19 cellular contexts compared by ENCODE assay signal in the genomic region with DNA sequence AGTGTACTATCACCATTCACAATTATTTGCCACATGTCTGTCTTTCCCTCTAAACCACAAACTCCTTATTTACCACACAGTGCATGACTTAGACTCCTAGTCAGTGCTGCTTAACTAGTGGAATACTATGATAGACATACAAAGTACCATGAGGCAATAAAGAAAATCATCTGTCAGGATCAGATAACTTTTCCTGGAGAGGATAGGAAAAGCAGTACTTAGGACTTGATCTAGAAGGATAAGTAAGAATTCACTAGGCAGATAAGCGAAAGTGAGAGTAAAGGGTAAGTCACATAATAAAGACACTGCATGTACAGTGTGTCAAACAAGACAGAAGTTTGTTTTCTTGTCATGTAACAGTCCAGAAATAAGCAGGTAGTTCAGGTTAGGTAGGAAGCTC. TPM values are rescaled to one million over a fixed set of nuclear protein-coding genes. Genes with fewer than 3 reads are reported as not detected.
DNase-seq lines count a peak whose midpoint lies in the region; ATAC-seq, FAIRE-seq and TF ChIP-seq lines count a peak whose summit lies in the region.
"Had no signal": no experiment of that assay in that cellular context is flagged by ENCODE, and none has a peak within 500 bp of the region (broad histone marks: within the 10 kb centered on the region; RNA-seq: fewer than 3 reads in every experiment).

No MANE protein-coding gene starts in this region.

- H3K4me1 Mint-ChIP-seq in activated T-cell treated with anti-CD3 and anti-CD28 coated beads, Interleukin-2, amount 50 U/mL, for 72 hours (ENCODE audit: low read depth) = no peaks in the 10 kb centered on the region
- H3K4me1 Mint-ChIP-seq: CD8-positive, alpha-beta memory T cell had no signal

- TF ChIP-seq RAD21 in K562 (CRISPR knock-in tag; conservative IDR thresholded peaks at IDR 0.05 in 1 of 2, IDR thresholded peaks at IDR 0.05 in 1 of 2) = no peak

- no peak for TF ChIP-seq EP300 in K562 (IDR thresholded peaks at IDR 0.05; ENCODE audit: low read length)

- no peak for ATAC-seq in activated T-cell treated with anti-CD3 and anti-CD28 coated beads, Interleukin-2, amount 50 U/mL, for 72 hours (replicated peaks in 1 of 2)
- no peak for ATAC-seq in K562
- ATAC-seq in GM18867 (IDR thresholded peaks at IDR 0.05; ENCODE audit: unreplicated experiment) = no peak
- ATAC-seq: GM12878 had no signal

- in situ Hi-C loops in K562 (cut with MboI) = no loop called here

- no peak for TF ChIP-seq POLR2A in K562 (conservative IDR thresholded peaks at IDR 0.05)

- DNase-seq in activated T-cell treated with anti-CD3 and anti-CD28 coated beads, Interleukin-2, amount 50 U/mL, for 72 hours = no peak
- DNase-seq in activated T-cell treated with anti-CD3 and anti-CD28 coated beads, Interleukin-2, amount 50 U/mL, for 48 hours = no peak
- DNase-seq in K562 (ENCODE audit: extremely low read depth in 1 of 4, low spot score in 3 of 4) (no peak), NCI-H2107 treated with DMSO at 0.1 percent for 48 hours (lab: John Stamatoyannopoulos, UW; ENCODE audit: unreplicated experiment) (no peak)
- no peak for DNase-seq in stimulated activated CD4-positive, alpha-beta T cell treated with anti-CD3 and anti-CD28 coated beads, Interleukin-4, amount 100 ng/mL, for 24 hours
- DNase-seq: 8988T; AML-193; Caco-2; CD8-positive, alpha-beta memory T cell; HCEC 1CT had no signal

- H3K79me2 ChIP-seq in Loucy (ENCODE audit: insufficient read depth, low read length) = no peaks in the 10 kb centered on the region
- H3K79me2 ChIP-seq in K562 (ENCODE audit: control insufficient read depth, insufficient read depth, low read length) = no peaks in the 10 kb centered on the region

- no peak overlapping the region for H3K9ac ChIP-seq in Loucy (ENCODE audit: low read depth, low read length, poor library complexity, severe bottlenecking)
- no peak overlapping the region for H3K9ac ChIP-seq in K562 (ENCODE audit: insufficient read depth in 1 of 2, low read depth in 2 of 2, low read length in 2 of 2)
- H3K9ac ChIP-seq: BLaER1 had no signal

- H3K4me2 ChIP-seq in Loucy (ENCODE audit: low read depth, low read length, poor library complexity, severe bottlenecking) (no peak overlapping the region), K562 (ENCODE audit: insufficient read depth, low read length) (no peak overlapping the region)
- H3K4me2 ChIP-seq: BLaER1 had no signal

- H2AFZ ChIP-seq in Loucy (ENCODE audit: low read length) (peak overlapping the region; percentile 13; the same call in 1 of the 2 replicates), K562 (ENCODE audit: low read depth, low read length) (no peak overlapping the region; the same call in 1 of the 2 replicates)

- H3K9me3 ChIP-seq in Loucy (ENCODE audit: insufficient read depth, low read depth, low read length) (no peaks in the 10 kb centered on the region), K562 (replicated peaks; ENCODE audit: control insufficient read depth, insufficient read depth, low read depth, low read length) (0 out of 2 replicates have a peak, but pooled peaks cover 3% of the 10 kb centered on the region)
- H3K9me3 ChIP-seq: BLaER1, Caco-2 had no signal

- CTCF ChIA-PET in K562 (lab: Yijun Ruan, JAX; ENCODE audit: low intra/inter-chr PET ratio) = no interaction called here

- BruUV-seq in K562 (replicated peaks; lab: Mats Ljungman, UMichigan) = no TSS peak

- no peaks in the 10 kb centered on the region for H3K9me3 Mint-ChIP-seq in activated T-cell treated with anti-CD3 and anti-CD28 coated beads, Interleukin-2, amount 50 U/mL, for 72 hours
- H3K9me3 Mint-ChIP-seq: CD8-positive, alpha-beta memory T cell had no signal

- H3K36me3 Mint-ChIP-seq in activated T-cell treated with anti-CD3 and anti-CD28 coated beads, Interleukin-2, amount 50 U/mL, for 72 hours (ENCODE audit: insufficient read depth in 2 of 2) = no peaks in the 10 kb centered on the region
- H3K36me3 Mint-ChIP-seq: CD8-positive, alpha-beta memory T cell had no signal

- H3K4me1 ChIP-seq in Loucy (ENCODE audit: insufficient read depth, low read length, poor library complexity, severe bottlenecking) (peaks cover 7% of the 10 kb centered on the region), K562 (replicated peaks in 1 of 2; ENCODE audit: control insufficient read depth in 2 of 2, insufficient read depth in 2 of 2, low read length in 2 of 2) (peaks cover 36 to 37% of the 10 kb centered on the region in 2 experiments)
- H3K4me1 ChIP-seq: BLaER1, Caco-2 had no signal

- H3K4me3 ChIP-seq in Loucy (ENCODE audit: low read length, poor library complexity, severe bottlenecking) = no peak overlapping the region
- no peak overlapping the region for H3K4me3 ChIP-seq in K562
- H3K4me3 ChIP-seq: BLaER1, GM12878 had no signal

- FAIRE-seq in K562 (lab: Jason Lieb, UNC) = no peak
- FAIRE-seq: GM12878, HepG2, HTR-8/SVneo had no signal

- H3K27me3 ChIP-seq in Loucy (ENCODE audit: insufficient read depth, low read length, poor library complexity, severe bottlenecking) (no peaks in the 10 kb centered on the region), K562 (ENCODE audit: control insufficient read depth in 2 of 2, insufficient read depth in 2 of 2, low read length in 2 of 2) (no peaks in the 10 kb centered on the region)
- H3K27me3 ChIP-seq: BLaER1 had no signal

- H3K27me3 Mint-ChIP-seq in activated T-cell treated with anti-CD3 and anti-CD28 coated beads, Interleukin-2, amount 50 U/mL, for 72 hours (ENCODE audit: low read depth) = no peaks in the 10 kb centered on the region
- H3K27me3 Mint-ChIP-seq: CD8-positive, alpha-beta memory T cell had no signal

- H3K9me2 ChIP-seq in Loucy (replicated peaks; ENCODE audit: low read depth, low read length) = no peaks in the 10 kb centered on the region

- H3K27ac Mint-ChIP-seq in activated T-cell treated with anti-CD3 and anti-CD28 coated beads, Interleukin-2, amount 50 U/mL, for 72 hours = peak overlapping the region; percentile 5
- H3K27ac Mint-ChIP-seq: CD8-positive, alpha-beta memory T cell had no signal

- POLR2A ChIA-PET in K562 (lab: Yijun Ruan, JAX) = no interaction called here

- H3K4me3 Mint-ChIP-seq in activated T-cell treated with anti-CD3 and anti-CD28 coated beads, Interleukin-2, amount 50 U/mL, for 72 hours = no peak overlapping the region
- H3K4me3 Mint-ChIP-seq: CD8-positive, alpha-beta memory T cell had no signal

- no peaks in the 10 kb centered on the region for H4K20me1 ChIP-seq in Loucy (ENCODE audit: insufficient read depth, low read length, poor library complexity, severe bottlenecking)
- no peaks in the 10 kb centered on the region for H4K20me1 ChIP-seq in K562 (replicated peaks; ENCODE audit: control insufficient read depth, insufficient read depth, low read length)
- H4K20me1 ChIP-seq: BLaER1 had no signal

- intact Hi-C loops in K562 (cut with micrococcal nuclease) = no loop called here

- no peaks in the 10 kb centered on the region for H3K9me1 ChIP-seq in K562 (ENCODE audit: control insufficient read depth, insufficient read depth, low read length)

- WGBS in K562 (ENCODE audit: insufficient coverage, low coverage, missing lambda C conversion rate) = 53% methylated on average over 1 of the region's 1 CpG

- TF ChIP-seq CTCF in Loucy (conservative IDR thresholded peaks at IDR 0.05; ENCODE audit: low read length) (no peak), K562 (IDR thresholded peaks at IDR 0.05 in 2 of 3, conservative IDR thresholded peaks at IDR 0.05 in 1 of 3; ENCODE audit: insufficient read depth in 2 of 3, low read depth in 1 of 3, low read length in 3 of 3) (no peak)

- H3K27ac ChIP-seq in K562 (ENCODE audit: extremely low read depth, low read depth, low read length) = no peak overlapping the region
- H3K27ac ChIP-seq: BLaER1 had no signal

- no peaks in the 10 kb centered on the region for H3F3A ChIP-seq in Loucy (ENCODE audit: low read depth)

- H3K36me3 ChIP-seq in Loucy (ENCODE audit: insufficient read depth, low read length) (no peaks in the 10 kb centered on the region), K562 (ENCODE audit: control insufficient read depth, insufficient read depth, low read length) (no peaks in the 10 kb centered on the region)
- H3K36me3 ChIP-seq: BLaER1 had no signal

RNA-seq across cellular contexts. Expression of a gene that starts 21.2 kb away (rescaled TPM):
- total RNA-seq in activated T-cell treated with anti-CD3 and anti-CD28 coated beads, Interleukin-2, amount 50 U/mL, for 72 hours = under 1 TPM; 0.30 to 0.34 TPM
- total RNA-seq in K562 (2011; cell fraction: chromatin; rRNA removed; ENCODE audit: low replicate concordance) = not detected in 2 replicates
- 0.53 TPM in 1 of 2 replicates, not detected in the other for total RNA-seq in K562 (2011; cell fraction: nucleolus; rRNA removed)
- total RNA-seq in K562 (2011; cell fraction: nucleoplasm; rRNA removed) = not detected in 2 replicates
- total RNA-seq in K562 (2014; rRNA removed) = not detected in 2 replicates
- not detected in 2 replicates for total RNA-seq in K562 (2014; rRNA removed; fragmentation: Illumina TruSeq; extraction: Trizol)
- total RNA-seq in K562 (2015; rRNA removed; fragmentation: Illumina TruSeq; extraction: Trizol) = not detected in 2 replicates
- total RNA-seq in K562 (2021) = 0.38 and 0.58 TPM in 2 replicates
- not detected in 2 replicates for polyA plus RNA-seq in K562 (2011; rRNA removed)
- polyA plus RNA-seq in K562 (2011; cell fraction: cytosol; rRNA removed) = not detected in 2 replicates
- polyA plus RNA-seq in K562 (2011; cell fraction: nucleus; rRNA removed) = 0.20 TPM in 1 of 2 replicates, not detected in the other
- polyA plus RNA-seq in K562 (2012) = 0.07 and 0.22 TPM in 2 replicates
- polyA plus RNA-seq in K562 (2014; fragmentation: Illumina TruSeq; extraction: Trizol) = not detected in 2 replicates
- polyA plus RNA-seq in K562 (2014; fragmentation: Nextera tagmentation; extraction: Ambion mirVana) = not detected
- not detected in 2 replicates for polyA plus RNA-seq in K562 (2014; rRNA removed)
- not detected in 2 replicates for polyA minus RNA-seq in K562 (2011; rRNA and poly(A)+ RNA removed)
- not detected in 2 replicates for polyA minus RNA-seq in K562 (2011; cell fraction: cytosol; rRNA and poly(A)+ RNA removed)
- not detected in 2 replicates for polyA minus RNA-seq in K562 (2011; cell fraction: nucleus; rRNA and poly(A)+ RNA removed)
- total RNA-seq: CD8-positive, alpha-beta memory T cell; Daoy had no signal
- polyA plus RNA-seq: CD8-positive, alpha-beta memory T cell had no signal

RNA-seq across cellular contexts. Expression of a gene that starts 21.3 kb away (rescaled TPM):
- under 1 TPM; 0.89 to 0.93 TPM for total RNA-seq in activated T-cell treated with anti-CD3 and anti-CD28 coated beads, Interleukin-2, amount 50 U/mL, for 72 hours
- 4.0 and 7.6 TPM in 2 replicates for total RNA-seq in K562 (2011; cell fraction: chromatin; rRNA removed; ENCODE audit: low replicate concordance)
- 2.3 and 3.6 TPM in 2 replicates for total RNA-seq in K562 (2011; cell fraction: nucleolus; rRNA removed)
- 6.5 and 7.6 TPM in 2 replicates for total RNA-seq in K562 (2011; cell fraction: nucleoplasm; rRNA removed)
- total RNA-seq in K562 (2014; rRNA removed) (3.3 and 4.3 TPM in 2 replicates), K562 (2014; rRNA removed; fragmentation: Illumina TruSeq; extraction: Trizol) (5.7 and 6.0 TPM in 2 replicates), K562 (2015; rRNA removed; fragmentation: Illumina TruSeq; extraction: Trizol) (6.7 and 7.7 TPM in 2 replicates), K562 (2021) (6.1 and 6.2 TPM in 2 replicates)
- polyA plus RNA-seq in K562 (2011; rRNA removed) (5.4 and 5.5 TPM in 2 replicates), K562 (2014; fragmentation: Illumina TruSeq; extraction: Trizol) (4.0 and 4.6 TPM in 2 replicates), K562 (2014; fragmentation: Nextera tagmentation; extraction: Ambion mirVana) (1 to 10 TPM; 1.4 to 2.2 TPM), K562 (2014; rRNA removed) (2.7 and 3.1 TPM in 2 replicates)
- polyA plus RNA-seq in K562 (2011; cell fraction: cytosol; rRNA removed) = 1.8 and 3.9 TPM in 2 replicates
- polyA plus RNA-seq in K562 (2011; cell fraction: nucleus; rRNA removed) = 2.7 and 4.7 TPM in 2 replicates
- 2.0 and 3.8 TPM in 2 replicates for polyA plus RNA-seq in K562 (2012)
- polyA minus RNA-seq in K562 (2011; rRNA and poly(A)+ RNA removed) = 8.1 and 13.0 TPM in 2 replicates
- 3.2 and 3.5 TPM in 2 replicates for polyA minus RNA-seq in K562 (2011; cell fraction: cytosol; rRNA and poly(A)+ RNA removed)
- 1.6 and 4.8 TPM in 2 replicates for polyA minus RNA-seq in K562 (2011; cell fraction: nucleus; rRNA and poly(A)+ RNA removed)

RNA-seq across cellular contexts. Expression of a gene that starts 22.6 kb away (rescaled TPM):
- not detected for total RNA-seq in activated T-cell treated with anti-CD3 and anti-CD28 coated beads, Interleukin-2, amount 50 U/mL, for 72 hours
- total RNA-seq in K562 (2011; cell fraction: chromatin; rRNA removed; ENCODE audit: low replicate concordance) = not detected in 2 replicates
- not detected in 2 replicates for total RNA-seq in K562 (2011; cell fraction: nucleolus; rRNA removed)
- total RNA-seq in K562 (2011; cell fraction: nucleoplasm; rRNA removed) = not detected in 2 replicates
- not detected in 2 replicates for total RNA-seq in K562 (2014; rRNA removed)
- total RNA-seq in K562 (2014; rRNA removed; fragmentation: Illumina TruSeq; extraction: Trizol) = not detected in 2 replicates
- not detected in 2 replicates for total RNA-seq in K562 (2015; rRNA removed; fragmentation: Illumina TruSeq; extraction: Trizol)
- total RNA-seq in K562 (2021) = not detected in 2 replicates
- polyA plus RNA-seq in K562 (2011; rRNA removed) = not detected in 2 replicates
- polyA plus RNA-seq in K562 (2011; cell fraction: cytosol; rRNA removed) = not detected in 2 replicates
- polyA plus RNA-seq in K562 (2011; cell fraction: nucleus; rRNA removed) = not detected in 2 replicates
- not detected in 2 replicates for polyA plus RNA-seq in K562 (2012)
- polyA plus RNA-seq in K562 (2014; fragmentation: Illumina TruSeq; extraction: Trizol) = not detected in 2 replicates
- polyA plus RNA-seq in K562 (2014; fragmentation: Nextera tagmentation; extraction: Ambion mirVana) = not detected
- polyA plus RNA-seq in K562 (2014; rRNA removed) = not detected in 2 replicates
- polyA minus RNA-seq in K562 (2011; rRNA and poly(A)+ RNA removed) = not detected in 2 replicates
- polyA minus RNA-seq in K562 (2011; cell fraction: cytosol; rRNA and poly(A)+ RNA removed) = not detected in 2 replicates
- polyA minus RNA-seq in K562 (2011; cell fraction: nucleus; rRNA and poly(A)+ RNA removed) = not detected in 2 replicates
- total RNA-seq: Caco-2; CD8-positive, alpha-beta memory T cell; Daoy; G401; GM12878; H4; HepG2 had no signal
- polyA plus RNA-seq: CD8-positive, alpha-beta memory T cell; GM12878; HepG2 had no signal

RNA-seq across cellular contexts. Expression of a gene that starts 44.5 kb away (rescaled TPM):
- total RNA-seq in activated T-cell treated with anti-CD3 and anti-CD28 coated beads, Interleukin-2, amount 50 U/mL, for 72 hours = 10 to 100 TPM; 30.8 to 35.5 TPM
- 86.0 and 173 TPM in 2 replicates for total RNA-seq in K562 (2011; cell fraction: chromatin; rRNA removed; ENCODE audit: low replicate concordance)
- total RNA-seq in K562 (2011; cell fraction: nucleolus; rRNA removed) = 132 and 135 TPM in 2 replicates
- 113 and 115 TPM in 2 replicates for total RNA-seq in K562 (2011; cell fraction: nucleoplasm; rRNA removed)
- total RNA-seq in K562 (2014; rRNA removed) (36.4 and 44.0 TPM in 2 replicates), K562 (2014; rRNA removed; fragmentation: Illumina TruSeq; extraction: Trizol) (30.3 and 33.8 TPM in 2 replicates), K562 (2015; rRNA removed; fragmentation: Illumina TruSeq; extraction: Trizol) (43.4 and 48.4 TPM in 2 replicates), K562 (2021) (57.9 and 58.9 TPM in 2 replicates)
- polyA plus RNA-seq in K562 (2011; rRNA removed) (42.7 and 50.7 TPM in 2 replicates), K562 (2014; fragmentation: Illumina TruSeq; extraction: Trizol) (45.6 and 47.8 TPM in 2 replicates), K562 (2014; fragmentation: Nextera tagmentation; extraction: Ambion mirVana) (10 to 100 TPM; 14.1 to 27.9 TPM), K562 (2014; rRNA removed) (37.8 and 43.5 TPM in 2 replicates)
- polyA plus RNA-seq in K562 (2011; cell fraction: cytosol; rRNA removed) = 44.5 and 48.5 TPM in 2 replicates
- 131 and 161 TPM in 2 replicates for polyA plus RNA-seq in K562 (2011; cell fraction: nucleus; rRNA removed)
- polyA plus RNA-seq in K562 (2012) = 41.3 and 59.8 TPM in 2 replicates
- polyA minus RNA-seq in K562 (2011; rRNA and poly(A)+ RNA removed) = 24.4 and 30.9 TPM in 2 replicates
- 21.5 and 24.7 TPM in 2 replicates for polyA minus RNA-seq in K562 (2011; cell fraction: cytosol; rRNA and poly(A)+ RNA removed)
- polyA minus RNA-seq in K562 (2011; cell fraction: nucleus; rRNA and poly(A)+ RNA removed) = 25.7 and 38.8 TPM in 2 replicates

RNA-seq across cellular contexts. Expression of a gene that starts 49.4 kb away (rescaled TPM):
- under 1 TPM in 1 of 2 donors, not detected in 1; 0.21 TPM for total RNA-seq in activated T-cell treated with anti-CD3 and anti-CD28 coated beads, Interleukin-2, amount 50 U/mL, for 72 hours
- total RNA-seq in K562 (2011; cell fraction: chromatin; rRNA removed; ENCODE audit: low replicate concordance) = 1.6 and 3.1 TPM in 2 replicates
- total RNA-seq in K562 (2011; cell fraction: nucleolus; rRNA removed) = 2.5 and 3.2 TPM in 2 replicates
- 2.6 and 3.4 TPM in 2 replicates for total RNA-seq in K562 (2011; cell fraction: nucleoplasm; rRNA removed)
- total RNA-seq in K562 (2014; rRNA removed) (0.86 and 1.00 TPM in 2 replicates), K562 (2014; rRNA removed; fragmentation: Illumina TruSeq; extraction: Trizol) (0.40 and 0.54 TPM in 2 replicates), K562 (2015; rRNA removed; fragmentation: Illumina TruSeq; extraction: Trizol) (0.18 and 0.34 TPM in 2 replicates), K562 (2021) (0.60 and 0.72 TPM in 2 replicates)
- polyA plus RNA-seq in K562 (2011; rRNA removed) (0.76 and 1.1 TPM in 2 replicates), K562 (2014; fragmentation: Illumina TruSeq; extraction: Trizol) (0.45 and 0.54 TPM in 2 replicates), K562 (2014; fragmentation: Nextera tagmentation; extraction: Ambion mirVana) (under 1 TPM in 1 of 2 experiments, not detected in 1; 0.07 TPM), K562 (2014; rRNA removed) (0.50 and 1.2 TPM in 2 replicates)
- 0.49 and 1.4 TPM in 2 replicates for polyA plus RNA-seq in K562 (2011; cell fraction: cytosol; rRNA removed)
- 0.97 and 1.6 TPM in 2 replicates for polyA plus RNA-seq in K562 (2011; cell fraction: nucleus; rRNA removed)
- polyA plus RNA-seq in K562 (2012) = 0.35 TPM in 2 replicates
- 0.54 and 0.81 TPM in 2 replicates for polyA minus RNA-seq in K562 (2011; rRNA and poly(A)+ RNA removed)
- 0.86 TPM in 1 of 2 replicates, not detected in the other for polyA minus RNA-seq in K562 (2011; cell fraction: cytosol; rRNA and poly(A)+ RNA removed)
- polyA minus RNA-seq in K562 (2011; cell fraction: nucleus; rRNA and poly(A)+ RNA removed) = 0.33 and 0.67 TPM in 2 replicates
- total RNA-seq: Caco-2; CD8-positive, alpha-beta memory T cell; Daoy had no signal
